In genomic region chr15:80404719-80405553, GRCh38 we compare ENCODE assay signal across 8 cellular contexts. TPM values are rescaled to one million over a fixed set of nuclear protein-coding genes. Genes with fewer than 3 reads are reported as not detected.
DNase-seq lines count a peak whose midpoint lies in the region; ATAC-seq, FAIRE-seq and TF ChIP-seq lines count a peak whose summit lies in the region.

No MANE protein-coding gene starts in this region.

- TF ChIP-seq CTCF in GM06990 (IDR thresholded peaks at IDR 0.05; ENCODE audit: insufficient read depth, low read length, poor library complexity, severe bottlenecking) (no peak), mucosa of descending colon (IDR thresholded peaks at IDR 0.05) (no peak)

- 3 to 4% methylated on average over 38 of the region's 38 CpGs for WGBS in ectodermal cell, 2 experiments

- ATAC-seq in mucosa of descending colon (peak; percentile 34), GM21515 (IDR thresholded peaks at IDR 0.05; ENCODE audit: unreplicated experiment) (no peak), HG03108 (IDR thresholded peaks at IDR 0.05; ENCODE audit: unreplicated experiment) (no peak), HG03571 (IDR thresholded peaks at IDR 0.05; ENCODE audit: unreplicated experiment) (no peak)

- DNase-seq in GM06990 (ENCODE audit: extremely low read depth, insufficient read length) (no peak), NCI-H2227 (lab: John Stamatoyannopoulos, UW; ENCODE audit: unreplicated experiment) (peak; percentile 25), mucosa of descending colon (peak in 2 of 3 donors; percentile 37 to 50), urothelium cell line (ENCODE audit: low spot score) (peak; percentile 59)

- H3K36me3 ChIP-seq in GM06990 (ENCODE audit: control insufficient read depth, insufficient read depth, low read length): no peaks in the 10 kb centered on the region
- H3K36me3 ChIP-seq in ectodermal cell (ENCODE audit: control insufficient read depth, insufficient read depth, low read length): no peaks in the 10 kb centered on the region
- H3K36me3 ChIP-seq in mucosa of descending colon (ENCODE audit: low read depth): no peaks in the 10 kb centered on the region

- no peak for FAIRE-seq in urothelium cell line (lab: Jason Lieb, UNC)

- H3K9me3 ChIP-seq in ectodermal cell (ENCODE audit: control insufficient read depth, low read length): no peaks in the 10 kb centered on the region
- no peaks in the 10 kb centered on the region for H3K9me3 ChIP-seq in mucosa of descending colon

- peak overlapping the region; percentile 41 for H3K4me3 ChIP-seq in GM06990 (replicated peaks; ENCODE audit: low read depth, low read length)
- peak overlapping the region; percentile 64 for H3K4me3 ChIP-seq in ectodermal cell (ENCODE audit: insufficient read depth, low read depth, low read length)
- H3K4me3 ChIP-seq in mucosa of descending colon: no peak overlapping the region

- H3K27me3 ChIP-seq in GM06990 (replicated peaks; ENCODE audit: control insufficient read depth, insufficient read depth, low read length) (peaks cover 2% of the 10 kb centered on the region), ectodermal cell (ENCODE audit: control insufficient read depth, insufficient read depth, low read length, poor library complexity, severe bottlenecking) (peaks cover 13% of the 10 kb centered on the region)

- H3K4me1 ChIP-seq in ectodermal cell (ENCODE audit: control insufficient read depth, insufficient read depth, low read length) (peaks cover 12% of the 10 kb centered on the region), mucosa of descending colon (ENCODE audit: low read depth) (no peaks in the 10 kb centered on the region)

- peak overlapping the region; percentile 75 for H3K27ac ChIP-seq in ectodermal cell (ENCODE audit: insufficient read depth, low read depth, low read length, poor library complexity, severe bottlenecking)

- intact Hi-C loops in mucosa of descending colon (cut with DNase I, micrococcal nuclease): no loop called here

RNA-seq across cellular contexts. Expression of gene ARNT2, which starts 0.8 kb away (rescaled TPM):
- polyA plus RNA-seq in ectodermal cell (2013, experiment 1 of 4): 28.2 TPM
- polyA plus RNA-seq in ectodermal cell (2013, experiment 2 of 4): 33.6 TPM
- 20.9 TPM for polyA plus RNA-seq in ectodermal cell (2013, experiment 3 of 4)
- 23.3 TPM for polyA plus RNA-seq in ectodermal cell (2013, experiment 4 of 4)
- total RNA-seq in mucosa of descending colon: 10 to 100 TPM in 1 of 3 donors, 1 to 10 TPM in 2; 2.8 to 11.1 (median 3.2) TPM
